Comparison of ENCODE assay signal across 1 cellular context in genomic region chr4:56772134-56772533, GRCh38.
TF ChIP-seq lines count a peak whose summit lies in the region.

No MANE protein-coding gene starts in this region.

TF ChIP-seq in IMR-90, 13 proteins besides CTCF, POLR2A, EP300 and RAD21:
- TF ChIP-seq MAFK (IDR thresholded peaks at IDR 0.05; ENCODE audit: low read depth, low read length) (no peak), ELK1 (IDR thresholded peaks at IDR 0.05; ENCODE audit: borderline replicate concordance, low read depth, low read length) (no peak)
